ENCODE assay signal across 31 cellular contexts in genomic region chr1:26855636-26856035, GRCh38. TPM values are rescaled to one million over a fixed set of nuclear protein-coding genes. Genes with fewer than 3 reads are reported as not detected.
DNase-seq lines count a peak whose midpoint lies in the region; ATAC-seq and TF ChIP-seq lines count a peak whose summit lies in the region.
"Had no signal": no experiment of that assay in that cellular context is flagged by ENCODE, and none has a peak within 500 bp of the region (broad histone marks: within the 10 kb centered on the region; RNA-seq: fewer than 3 reads in every experiment).

No MANE protein-coding gene starts in this region.

- TF ChIP-seq POLR2A in suprapubic skin (IDR thresholded peaks at IDR 0.05) (no peak), spleen (IDR thresholded peaks at IDR 0.05) (no peak)

- peak overlapping the region; percentile 22 to 92 for H3K27ac Mint-ChIP-seq in activated naive CD4-positive, alpha-beta T cell treated with anti-CD3 and anti-CD28 coated beads, Interleukin-2, amount 50 U/mL, for 72 hours
- peak overlapping the region; percentile 32 for H3K27ac Mint-ChIP-seq in mesothelial cell of epicardium
- peak overlapping the region in 2 of 8 donors; percentile 56 to 87 for H3K27ac Mint-ChIP-seq in CD8-positive, alpha-beta memory T cell
- H3K27ac Mint-ChIP-seq: IgD-negative memory B cell, memory B cell had no signal

- H3K9me3 Mint-ChIP-seq in activated naive CD4-positive, alpha-beta T cell treated with anti-CD3 and anti-CD28 coated beads, Interleukin-2, amount 50 U/mL, for 72 hours, result no peaks in the 10 kb centered on the region
- no peaks in the 10 kb centered on the region for H3K9me3 Mint-ChIP-seq in mesothelial cell of epicardium
- H3K9me3 Mint-ChIP-seq in CD8-positive, alpha-beta memory T cell, result no peaks in the 10 kb centered on the region
- H3K9me3 Mint-ChIP-seq: activated T-cell treated with anti-CD3 and anti-CD28 coated beads, Interleukin-2, amount 50 U/mL, for 4 hours; CD8-positive, alpha-beta T cell; IgD-negative memory B cell; memory B cell had no signal

- peaks cover 11 to 15% of the 10 kb centered on the region in 2 donors for H3K36me3 Mint-ChIP-seq in activated naive CD4-positive, alpha-beta T cell treated with anti-CD3 and anti-CD28 coated beads, Interleukin-2, amount 50 U/mL, for 72 hours
- H3K36me3 Mint-ChIP-seq in mesothelial cell of epicardium, result peaks cover 32% of the 10 kb centered on the region
- peaks cover 4 to 72% (median 17%) of the 10 kb centered on the region in 3 donors for H3K36me3 Mint-ChIP-seq in CD8-positive, alpha-beta memory T cell

- TF ChIP-seq CTCF in mesothelial cell of epicardium (IDR thresholded peaks at IDR 0.05; ENCODE audit: unreplicated experiment), result no peak
- no peak for TF ChIP-seq CTCF in suprapubic skin (IDR thresholded peaks at IDR 0.05)
- no peak for TF ChIP-seq CTCF in spleen (IDR thresholded peaks at IDR 0.05 in 8 of 11, conservative IDR thresholded peaks at IDR 0.05 in 3 of 11)

- H3K4me3 ChIP-seq in suprapubic skin, result no peak overlapping the region
- no peak overlapping the region for H3K4me3 ChIP-seq in CD8-positive, alpha-beta memory T cell (ENCODE audit: low read length)
- H3K4me3 ChIP-seq in spleen, result no peak overlapping the region
- H3K4me3 ChIP-seq: A549, coronary artery, gastroesophageal sphincter, psoas muscle, stomach, tibial artery had no signal

- H3K4me1 ChIP-seq in suprapubic skin (peaks cover 72% of the 10 kb centered on the region), spleen (peaks cover 0 to 9% (median 2%) of the 10 kb centered on the region in 6 donors)
- no peaks in the 10 kb centered on the region for H3K4me1 ChIP-seq in CD8-positive, alpha-beta memory T cell (ENCODE audit: insufficient read depth, low read length)
- H3K4me1 ChIP-seq: tibial artery had no signal

- H3K4me3 Mint-ChIP-seq in mesothelial cell of epicardium, result no peak overlapping the region
- H3K4me3 Mint-ChIP-seq in CD8-positive, alpha-beta memory T cell, result no peak overlapping the region
- H3K4me3 Mint-ChIP-seq: activated T-cell treated with anti-CD3 and anti-CD28 coated beads, Interleukin-2, amount 50 U/mL, for 4 hours; CD8-positive, alpha-beta T cell; memory B cell had no signal

- intact Hi-C loops in spleen (cut with DNase I; ENCODE audit: low total_unique reads), result no loop called here

- H3K27ac ChIP-seq in suprapubic skin (peak overlapping the region; percentile 83), spleen (no peak overlapping the region)
- H3K27ac ChIP-seq in CD8-positive, alpha-beta memory T cell (ENCODE audit: low read depth, low read length), result no peak overlapping the region
- H3K27ac ChIP-seq: coronary artery, gastroesophageal sphincter, psoas muscle, stomach, tibial artery had no signal

- H3K27me3 ChIP-seq in suprapubic skin (no peaks in the 10 kb centered on the region), spleen (replicated peaks in 1 of 7) (no peaks in the 10 kb centered on the region)
- H3K27me3 ChIP-seq in CD8-positive, alpha-beta memory T cell (ENCODE audit: insufficient read depth, low read length, poor library complexity, severe bottlenecking), result no peaks in the 10 kb centered on the region
- H3K27me3 ChIP-seq: gastroesophageal sphincter, stomach, tibial artery had no signal

- WGBS in suprapubic skin, result 90% methylated on average over 4 of the region's 4 CpGs
- WGBS in spleen, 5 donors, result 91 to 100% (median 95%) methylated on average over 4 of the region's 4 CpGs

- no peak for DNase-seq in activated naive CD4-positive, alpha-beta T cell treated with anti-CD3 and anti-CD28 coated beads, Interleukin-2, amount 50 U/mL, for 72 hours (ENCODE audit: low spot score in 2 of 2)
- DNase-seq in activated naive CD4-positive, alpha-beta T cell treated with anti-CD3 and anti-CD28 coated beads, Interleukin-2, amount 50 U/mL, for 16 hours, result no peak
- DNase-seq in cerebellum (ENCODE audit: low spot score) (peak; percentile 66), mesothelial cell of epicardium (ENCODE audit: low spot score in 2 of 2, unreplicated experiment in 2 of 2) (no peak), suprapubic skin (ENCODE audit: low spot score in 2 of 2) (no peak), spleen (no peak)
- no peak for DNase-seq in CD8-positive, alpha-beta memory T cell
- DNase-seq: activated naive CD4-positive, alpha-beta T cell; activated T-cell treated with anti-CD3 and anti-CD28 coated beads, Interleukin-2, amount 50 U/mL, for 4 hours; AML-193; CD8-positive, alpha-beta T cell; DMS 273 treated with DMSO at 0.1 percent for 48 hours; H7; hippocampal formation; NCI-H2029; nucleus accumbens; stomach; tibial artery had no signal

- H3K9me3 ChIP-seq in suprapubic skin (no peaks in the 10 kb centered on the region), spleen (no peaks in the 10 kb centered on the region)
- no peaks in the 10 kb centered on the region for H3K9me3 ChIP-seq in CD8-positive, alpha-beta memory T cell (ENCODE audit: low read length)
- H3K9me3 ChIP-seq: A549, gastroesophageal sphincter, psoas muscle, stomach, tibial artery had no signal

- no peak for TF ChIP-seq EP300 in suprapubic skin (IDR thresholded peaks at IDR 0.05)

- POLR2A ChIA-PET in CD8-positive, alpha-beta memory T cell (lab: Charles Lee), result interaction anchor here (1.0 kb wide), 1 partner anchor 10 kb away, joined by 3 read pairs; no protein-coding TSS in a partner anchor

- CTCF ChIA-PET in CD8-positive, alpha-beta memory T cell (lab: Charles Lee), result interaction anchor here (0.9 to 3.6 kb wide), 6 partner anchors 9 to 253 kb away, joined by 3 to 15 read pairs (median 4); no protein-coding TSS in a partner anchor

- no peak for ATAC-seq in activated naive CD4-positive, alpha-beta T cell treated with anti-CD3 and anti-CD28 coated beads, Interleukin-2, amount 50 U/mL, for 72 hours
- ATAC-seq in GM19463 (IDR thresholded peaks at IDR 0.05; ENCODE audit: unreplicated experiment), result no peak
- ATAC-seq: A549; activated T-cell treated with anti-CD3 and anti-CD28 coated beads, Interleukin-2, amount 50 U/mL, for 4 hours; CD8-positive, alpha-beta T cell; gastroesophageal sphincter; psoas muscle had no signal

- peaks cover 11% of the 10 kb centered on the region for H3K4me1 Mint-ChIP-seq in mesothelial cell of epicardium
- H3K4me1 Mint-ChIP-seq in CD8-positive, alpha-beta memory T cell, result peaks cover 0 to 4% (median 3%) of the 10 kb centered on the region in 3 donors
- H3K4me1 Mint-ChIP-seq: memory B cell had no signal

- H3K36me3 ChIP-seq in suprapubic skin, result peaks cover 22% of the 10 kb centered on the region
- peaks cover 38% of the 10 kb centered on the region for H3K36me3 ChIP-seq in CD8-positive, alpha-beta memory T cell (ENCODE audit: insufficient read depth, low read length)
- H3K36me3 ChIP-seq in spleen, result peaks cover 0 to 80% (median 67%) of the 10 kb centered on the region in 6 donors

- no peaks in the 10 kb centered on the region for H3K27me3 Mint-ChIP-seq in mesothelial cell of epicardium (ENCODE audit: low read depth)
- peaks cover 0 to 3% of the 10 kb centered on the region in 2 donors for H3K27me3 Mint-ChIP-seq in CD8-positive, alpha-beta memory T cell
- H3K27me3 Mint-ChIP-seq: IgD-negative memory B cell, memory B cell had no signal

RNA-seq across cellular contexts. Expression of gene SFN, which starts 7.3 kb away (rescaled TPM):
- 1 to 10 TPM; 1.1 to 2.3 TPM for total RNA-seq in activated naive CD4-positive, alpha-beta T cell treated with anti-CD3 and anti-CD28 coated beads, Interleukin-2, amount 50 U/mL, for 72 hours
- not detected for total RNA-seq in cerebellum
- 2.7 to 4.4 TPM (median 3.8 TPM) in 3 replicates for total RNA-seq in mesothelial cell of epicardium
- 1,000 to 10,000 TPM in 1 of 4 donors, 100 to 1,000 TPM in 3; 364 to 1,347 (median 744) TPM for total RNA-seq in suprapubic skin
- under 1 TPM in 1 of 2 experiments, not detected in 1; 0.37 TPM for total RNA-seq in CD8-positive, alpha-beta memory T cell
- polyA plus RNA-seq in CD8-positive, alpha-beta memory T cell, result not detected
- under 1 TPM in 4 of 7 donors, not detected in 3; 0.51 to 0.79 (median 0.58) TPM for total RNA-seq in spleen
- polyA plus RNA-seq in spleen, result under 1 TPM; 0.27 to 0.80 (median 0.63) TPM
- total RNA-seq: myocyte, RPMI7951, SK-MEL-5 had no signal
- polyA plus RNA-seq: IgD-negative memory B cell had no signal

RNA-seq across cellular contexts. Expression of gene ZDHHC18, which starts 29.1 kb away (rescaled TPM):
- 10 to 100 TPM; 37.8 to 59.5 TPM for total RNA-seq in activated naive CD4-positive, alpha-beta T cell treated with anti-CD3 and anti-CD28 coated beads, Interleukin-2, amount 50 U/mL, for 72 hours
- total RNA-seq in cerebellum, result 8.4 TPM
- total RNA-seq in mesothelial cell of epicardium, result 25.8 to 28.8 TPM (median 28.4 TPM) in 3 replicates
- total RNA-seq in suprapubic skin, result 10 to 100 TPM; 23.7 to 38.5 (median 31.4) TPM
- total RNA-seq in CD8-positive, alpha-beta memory T cell, result 10 to 100 TPM; 61.5 to 66.0 TPM
- polyA plus RNA-seq in CD8-positive, alpha-beta memory T cell, result 21.7 TPM
- 10 to 100 TPM; 41.6 to 80.4 (median 54.4) TPM for total RNA-seq in spleen
- polyA plus RNA-seq in spleen, result 10 to 100 TPM in 1 of 3 donors, 1 to 10 TPM in 2; 6.2 to 22.0 (median 8.9) TPM

RNA-seq across cellular contexts. Expression of gene GPN2, which starts 34.4 kb away (rescaled TPM):
- total RNA-seq in activated naive CD4-positive, alpha-beta T cell treated with anti-CD3 and anti-CD28 coated beads, Interleukin-2, amount 50 U/mL, for 72 hours, result 10 to 100 TPM; 29.5 to 56.1 TPM
- total RNA-seq in cerebellum, result 14.4 TPM
- 31.1 to 33.4 TPM (median 32.3 TPM) in 3 replicates for total RNA-seq in mesothelial cell of epicardium
- total RNA-seq in suprapubic skin, result 10 to 100 TPM; 13.2 to 25.3 (median 18.8) TPM
- 10 to 100 TPM; 60.2 to 69.9 TPM for total RNA-seq in CD8-positive, alpha-beta memory T cell
- 18.8 TPM for polyA plus RNA-seq in CD8-positive, alpha-beta memory T cell
- 10 to 100 TPM; 15.2 to 28.7 (median 21.5) TPM for total RNA-seq in spleen
- polyA plus RNA-seq in spleen, result 10 to 100 TPM; 11.6 to 15.7 (median 14.2) TPM

RNA-seq across cellular contexts. Expression of gene GPATCH3, which starts 44.6 kb away (rescaled TPM):
- total RNA-seq in activated naive CD4-positive, alpha-beta T cell treated with anti-CD3 and anti-CD28 coated beads, Interleukin-2, amount 50 U/mL, for 72 hours, result 10 to 100 TPM; 11.7 to 13.2 TPM
- total RNA-seq in cerebellum (7.1 TPM), mesothelial cell of epicardium (19.5 to 23.5 TPM (median 19.8 TPM) in 3 replicates), suprapubic skin (10 to 100 TPM; 14.1 to 20.5 (median 15.8) TPM), spleen (10 to 100 TPM; 14.3 to 20.2 (median 17.3) TPM)
- total RNA-seq in CD8-positive, alpha-beta memory T cell, result 10 to 100 TPM; 20.0 to 21.3 TPM
- polyA plus RNA-seq in CD8-positive, alpha-beta memory T cell, result 15.2 TPM
- polyA plus RNA-seq in spleen, result 10 to 100 TPM; 13.3 to 25.8 (median 19.3) TPM

RNA-seq across cellular contexts. Expression of gene NR0B2, which starts 58.1 kb away (rescaled TPM):
- total RNA-seq in activated naive CD4-positive, alpha-beta T cell treated with anti-CD3 and anti-CD28 coated beads, Interleukin-2, amount 50 U/mL, for 72 hours, result not detected
- total RNA-seq in cerebellum (not detected), mesothelial cell of epicardium (not detected in 3 replicates), suprapubic skin (not detected), spleen (10 to 100 TPM in 3 of 7 donors, 1 to 10 TPM in 4; 2.6 to 27.1 (median 10.0) TPM)
- total RNA-seq in CD8-positive, alpha-beta memory T cell, result not detected
- polyA plus RNA-seq in CD8-positive, alpha-beta memory T cell, result not detected
- 10 to 100 TPM in 1 of 3 donors, 1 to 10 TPM in 1, under 1 TPM in 1; 0.74 to 10.7 (median 5.6) TPM for polyA plus RNA-seq in spleen
- total RNA-seq: activated CD8-positive, alpha-beta memory T cell treated with anti-CD3 and anti-CD28 coated beads for 36 hours; activated T-cell treated with anti-CD3 and anti-CD28 coated beads, Interleukin-2, amount 50 U/mL, for 4 hours; bronchial epithelial cell; CD8-positive, alpha-beta T cell; gastroesophageal sphincter; H7; myocyte; RPMI7951; SK-MEL-5; T-helper 1 cell treated with Interleukin-12 subunit alpha and Interleukin-12 subunit beta and Interleukin-4 antibody, amounts not matched to agents 30 ng/mL and 1 ng/mL, for 36 hours had no signal
- polyA plus RNA-seq: A549, IgD-negative memory B cell had no signal

Comparison
In these comparisons a context has a peak if more than half of its experiments do, and no peak if none do; other contexts are left out.
1. RNA of gene SFN, which starts 7.3 kb away (total RNA-seq): 364 to 1,347 TPM in suprapubic skin; 2.7 to 4.4 TPM in mesothelial cell of epicardium, 1.1 to 2.3 TPM in activated naive CD4-positive, alpha-beta T cell treated with anti-CD3 and anti-CD28 coated beads, Interleukin-2, amount 50 U/mL, for 72 hours, 0.51 to 0.79 TPM in spleen, 0.37 TPM in CD8-positive, alpha-beta memory T cell and not detected in cerebellum (single experiment); every median in the first group is over 10 times any median in the second.